26 cellular contexts compared by ENCODE assay signal in genomic region chr5:58122993-58123392, GRCh38.
"Had no signal": no experiment of that assay in that cellular context is flagged by ENCODE, and none has a peak within 500 bp of the region (broad histone marks: within the 10 kb centered on the region; RNA-seq: fewer than 3 reads in every experiment).

No MANE protein-coding gene starts in this region.

- ATAC-seq: activated CD8-positive, alpha-beta memory T cell treated with anti-CD3 and anti-CD28 coated beads, Interleukin-2, amount 10 ng/mL, durations not matched to agents 7 days and 5 days; body of pancreas; foreskin keratinocyte; left lobe of liver; sciatic nerve; T-cell had no signal

- H3K4me3 ChIP-seq: body of pancreas, colonic mucosa, lung, spleen, tibial artery had no signal

- H3K36me3 ChIP-seq: colonic mucosa, neutrophil, spleen, tibial artery had no signal

- H3K9ac ChIP-seq: parathyroid adenoma had no signal

- H3K4me1 ChIP-seq: colonic mucosa, foreskin keratinocyte, parathyroid adenoma, spleen had no signal

- H3K9me3 Mint-ChIP-seq: activated B cell treated with CpG ODN at 0.5 μM for 24 hours; activated CD4-positive, alpha-beta memory T cell treated with anti-CD3 and anti-CD28 coated beads, Interleukin-2, amount 10 ng/mL, durations not matched to agents 7 days and 5 days; activated naive CD8-positive, alpha-beta T cell treated with anti-CD3 and anti-CD28 coated beads, Interleukin-2, amount 10 ng/mL, durations not matched to agents 7 days and 5 days; activated T-cell treated with anti-CD3 and anti-CD28 coated beads, Interleukin-2, amount 50 U/mL, for 24 hours; activated T-helper 2 cell treated with anti-CD3 and anti-CD28 coated beads, Interferon-gamma antibody, Interleukin-2, Interleukin-4, amounts not matched to agents 10 μg/mL and 5 μg/mL and 100 μg/mL, durations not matched to agents 14 hours and 24 hours and 36 hours; endodermal cell; naive B cell; T-cell had no signal

- H3K4me1 Mint-ChIP-seq: activated B cell treated with CpG ODN at 0.5 μM for 24 hours; activated CD4-positive, alpha-beta memory T cell treated with anti-CD3 and anti-CD28 coated beads, Interleukin-2, amount 10 ng/mL, durations not matched to agents 7 days and 5 days; activated CD8-positive, alpha-beta memory T cell treated with anti-CD3 and anti-CD28 coated beads, Interleukin-2, amount 10 ng/mL, durations not matched to agents 7 days and 5 days; activated naive CD8-positive, alpha-beta T cell treated with anti-CD3 and anti-CD28 coated beads, Interleukin-2, amount 10 ng/mL, durations not matched to agents 7 days and 5 days; central memory CD8-positive, alpha-beta T cell; naive B cell; T-cell had no signal

- H3K36me3 Mint-ChIP-seq: activated CD8-positive, alpha-beta memory T cell treated with anti-CD3 and anti-CD28 coated beads, Interleukin-2, amount 10 ng/mL, durations not matched to agents 7 days and 5 days; activated naive CD8-positive, alpha-beta T cell treated with anti-CD3 and anti-CD28 coated beads, Interleukin-2, amount 10 ng/mL, durations not matched to agents 7 days and 5 days; naive B cell; T-cell had no signal

- H3K4me3 Mint-ChIP-seq: activated B cell treated with CpG ODN at 0.5 μM for 24 hours; activated CD4-positive, alpha-beta memory T cell treated with anti-CD3 and anti-CD28 coated beads, Interleukin-2, amount 10 ng/mL, durations not matched to agents 7 days and 5 days; activated CD8-positive, alpha-beta memory T cell treated with anti-CD3 and anti-CD28 coated beads, Interleukin-2, amount 10 ng/mL, durations not matched to agents 7 days and 5 days; activated naive CD8-positive, alpha-beta T cell treated with anti-CD3 and anti-CD28 coated beads, Interleukin-2, amount 10 ng/mL, durations not matched to agents 7 days and 5 days; activated T-cell treated with anti-CD3 and anti-CD28 coated beads, Interleukin-2, amount 50 U/mL, for 24 hours; central memory CD8-positive, alpha-beta T cell; endodermal cell; naive B cell; T-cell had no signal

- DNase-seq: activated B cell treated with CpG ODN at 0.5 μM for 24 hours; activated CD4-positive, alpha-beta memory T cell treated with anti-CD3 and anti-CD28 coated beads, Interleukin-2, amount 10 ng/mL, durations not matched to agents 7 days and 5 days; activated CD4-positive, alpha-beta T cell treated with anti-CD3 and anti-CD28 coated beads for 4 hours; activated CD8-positive, alpha-beta memory T cell treated with anti-CD3 and anti-CD28 coated beads, Interleukin-2, amount 10 ng/mL, durations not matched to agents 7 days and 5 days; activated naive CD4-positive, alpha-beta T cell treated with Interleukin-2 at 50 U/mL for 16 hours; activated naive CD8-positive, alpha-beta T cell treated with anti-CD3 and anti-CD28 coated beads, Interleukin-2, amount 10 ng/mL, durations not matched to agents 7 days and 5 days; activated T-cell treated with anti-CD3 and anti-CD28 coated beads, Interleukin-2, amount 50 U/mL, for 24 hours; amygdala; body of pancreas; colonic mucosa; endodermal cell; foreskin keratinocyte; naive B cell; spleen; stimulated activated CD8-positive, alpha-beta memory T cell treated with anti-CD3 and anti-CD28 coated beads, Interleukin-4, amount 100 ng/mL, for 48 hours; stimulated activated naive CD4-positive, alpha-beta T cell treated with Interleukin-2 at 50 U/mL for 16 hours; T-cell; T-helper 9 cell; tibial artery had no signal

- H2AFZ ChIP-seq: parathyroid adenoma had no signal

- H3K27ac ChIP-seq: body of pancreas, colonic mucosa, foreskin keratinocyte, neutrophil, parathyroid adenoma, spleen, tibial artery had no signal

- H3K27me3 Mint-ChIP-seq: activated CD8-positive, alpha-beta memory T cell treated with anti-CD3 and anti-CD28 coated beads, Interleukin-2, amount 10 ng/mL, durations not matched to agents 7 days and 5 days; central memory CD8-positive, alpha-beta T cell had no signal

- H3K9me3 ChIP-seq: body of pancreas, colonic mucosa, neutrophil, spleen, tibial artery had no signal

- H3K27ac Mint-ChIP-seq: activated B cell treated with CpG ODN at 0.5 μM for 24 hours; activated CD4-positive, alpha-beta memory T cell treated with anti-CD3 and anti-CD28 coated beads, Interleukin-2, amount 10 ng/mL, durations not matched to agents 7 days and 5 days; activated CD8-positive, alpha-beta memory T cell treated with anti-CD3 and anti-CD28 coated beads, Interleukin-2, amount 10 ng/mL, durations not matched to agents 7 days and 5 days; activated naive CD8-positive, alpha-beta T cell treated with anti-CD3 and anti-CD28 coated beads, Interleukin-2, amount 10 ng/mL, durations not matched to agents 7 days and 5 days; activated T-cell treated with anti-CD3 and anti-CD28 coated beads, Interleukin-2, amount 50 U/mL, for 24 hours; activated T-helper 2 cell treated with anti-CD3 and anti-CD28 coated beads, Interferon-gamma antibody, Interleukin-2, Interleukin-4, amounts not matched to agents 10 μg/mL and 5 μg/mL and 100 μg/mL, durations not matched to agents 14 hours and 24 hours and 36 hours; endodermal cell; T-cell had no signal

- H3K79me2 ChIP-seq: parathyroid adenoma had no signal

- H3K27me3 ChIP-seq: body of pancreas, colonic mucosa, foreskin keratinocyte, neutrophil, spleen, tibial artery had no signal
